In genomic region chr2:60880988-60881932, GRCh38 we compare ENCODE assay signal across 8 cellular contexts. TPM values are rescaled to one million over a fixed set of nuclear protein-coding genes. Genes with fewer than 3 reads are reported as not detected.
DNase-seq lines count a peak whose midpoint lies in the region; ATAC-seq, FAIRE-seq and TF ChIP-seq lines count a peak whose summit lies in the region.

Gene REL (plus strand): TSS chr2:60881574. CDS start chr2:60881841, 267 bp downstream.

- intact Hi-C loops in left lung (cut with DNase I), result no loop called here

- H3K4me1 ChIP-seq in left lung, result peaks cover 0 to 29% of the 10 kb centered on the region in 2 donors

- ATAC-seq in HG03442 (IDR thresholded peaks at IDR 0.05; ENCODE audit: unreplicated experiment), result peak; percentile 79
- peak; percentile 88 for ATAC-seq in left lung

- peak within 1 kb of the TSS; percentile 98 to 99 for H3K27ac ChIP-seq in left lung

- no peaks in the 10 kb centered on the region for H3K27me3 ChIP-seq in left lung

- FAIRE-seq in GM19239 (lab: Jason Lieb, UNC), result peak; percentile 69

- no peak for TF ChIP-seq CTCF in left lung (IDR thresholded peaks at IDR 0.05)

- H3K36me3 ChIP-seq in left lung, result no peaks in the 10 kb centered on the region

- peak; percentile 61 to 94 (median 84) for DNase-seq in C1 segment of cervical spinal cord (lab: John Stamatoyannopoulos, UW)
- peak; percentile 86 for DNase-seq in GM19239 (ENCODE audit: insufficient read length, low spot score)
- DNase-seq in NCI-H526 treated with DMSO at 0.1 percent for 48 hours (lab: John Stamatoyannopoulos, UW), result peak; percentile 84
- DNase-seq in activated CD4-positive, alpha-beta T cell treated with anti-CD3 and anti-CD28 coated beads, Interleukin-2, amount 50 U/mL, for 1 hour, result peak; percentile 87
- peak; percentile 83 for DNase-seq in dedifferentiated amniotic fluid mesenchymal stem cell (ENCODE audit: extremely low spot score)
- peak; percentile 95 to 99 for DNase-seq in left lung
- peak; percentile 88 for DNase-seq in stimulated activated CD4-positive, alpha-beta T cell treated with anti-CD3 and anti-CD28 coated beads, Interleukin-2, amount 100 ng/mL, for 4 hours (ENCODE audit: low read depth)

- peak within 1 kb of the TSS; percentile 64 to 87 for H3K4me3 ChIP-seq in left lung

- no peaks in the 10 kb centered on the region for H3K9me3 ChIP-seq in left lung

RNA-seq across cellular contexts. Expression of gene REL, which starts in this region (rescaled TPM):
- 10 to 100 TPM; 21.0 to 31.8 TPM for total RNA-seq in left lung

Comparison
In these comparisons a context has a peak if more than half of its experiments do, and no peak if none do; other contexts are left out.
1. Peak in every context shown above with its lines: DNase-seq, ATAC-seq, H3K4me3 ChIP-seq and H3K27ac ChIP-seq.